Comparison of ENCODE assay signal across 16 cellular contexts in the genomic region with DNA sequence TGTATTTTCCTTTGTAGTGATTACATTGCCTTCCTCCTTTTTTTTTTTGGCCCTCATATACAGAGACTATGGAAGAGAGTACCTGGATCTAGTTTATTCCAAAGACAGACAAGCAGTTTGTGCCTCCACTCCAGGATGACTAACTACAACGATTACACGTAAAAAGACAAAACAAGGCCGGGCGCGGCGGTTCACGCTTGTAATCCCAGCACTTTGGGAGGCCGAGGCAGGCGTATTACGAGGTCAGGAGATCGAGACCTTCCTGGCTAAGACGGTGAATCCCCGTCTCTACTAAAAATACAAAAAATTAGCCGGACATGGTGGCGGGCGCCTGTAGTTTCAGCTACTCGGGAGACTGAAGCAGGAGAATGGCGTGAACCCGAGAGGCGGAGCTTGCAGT. TPM values are rescaled to one million over a fixed set of nuclear protein-coding genes. Genes with fewer than 3 reads are reported as not detected.
DNase-seq lines count a peak whose midpoint lies in the region; ATAC-seq, FAIRE-seq and TF ChIP-seq lines count a peak whose summit lies in the region.
"Had no signal": no experiment of that assay in that cellular context is flagged by ENCODE, and none has a peak within 500 bp of the region (broad histone marks: within the 10 kb centered on the region; RNA-seq: fewer than 3 reads in every experiment).

No MANE protein-coding gene starts in this region.

- H3K4ac ChIP-seq in H1 (replicated peaks; ENCODE audit: insufficient read length, low read depth, low read length): no peak overlapping the region

- no peak overlapping the region for H3K4me2 ChIP-seq in H1 (ENCODE audit: insufficient read depth in 1 of 2, low read depth in 2 of 2, low read length in 2 of 2)

- no peak overlapping the region for H2BK120ac ChIP-seq in H1 (replicated peaks; ENCODE audit: low read depth, low read length)

- H4K8ac ChIP-seq in H1 (ENCODE audit: extremely low read depth, insufficient read depth, low read length): 0 out of 2 replicates have a peak overlapping the region, but pooled peaks have one; percentile 37

- CTCF ChIA-PET in H1 (lab: Charles Lee; ENCODE audit: partially characterized antibody): interaction anchor here (0.7 to 6.0 kb wide), 6 partner anchors 11 to 81 kb away, joined by 3 to 28 read pairs (median 11); a partner anchor contains a TSS

- H2BK5ac ChIP-seq in H1 (ENCODE audit: low read depth, low read length): no peak overlapping the region

- H4K91ac ChIP-seq in H1 (replicated peaks; ENCODE audit: insufficient read length, low read length): no peak overlapping the region

- TF ChIP-seq EP300 in H1 (IDR thresholded peaks at IDR 0.05; ENCODE audit: borderline replicate concordance in 1 of 2, low read depth in 2 of 2, low read length in 2 of 2): no peak

- POLR2A ChIA-PET in H1 (lab: Charles Lee; ENCODE audit: partially characterized antibody): interaction anchor here (0.8 to 3.3 kb wide), 4 partner anchors 10 to 64 kb away, joined by 3 to 33 read pairs (median 12); a partner anchor contains a TSS

- H3K4me1 Mint-ChIP-seq in progenitor cell of endocrine pancreas (ENCODE audit: low read depth): peaks cover 16% of the 10 kb centered on the region

- peak; percentile 45 for DNase-seq in activated CD8-positive, alpha-beta memory T cell treated with anti-CD3 and anti-CD28 coated beads, Interleukin-2, amount 50 U/mL, for 48 hours
- DNase-seq in activated CD8-positive, alpha-beta memory T cell treated with anti-CD3 and anti-CD28 coated beads for 24 hours: no peak
- no peak for DNase-seq in NB4 (ENCODE audit: low read depth)
- no peak for DNase-seq in H1 (ENCODE audit: low read depth in 1 of 2, low spot score in 2 of 2)
- no peak for DNase-seq in progenitor cell of endocrine pancreas (ENCODE audit: low spot score, unreplicated experiment)
- DNase-seq in SIG-M5 treated with dmso at 0.1 percent for 504 hours (lab: John Stamatoyannopoulos, UW; ENCODE audit: unreplicated experiment): no peak
- DNase-seq in NCI-H510A (lab: John Stamatoyannopoulos, UW): no peak
- DNase-seq: COR-L47; effector CD4-positive, alpha-beta T cell; kidney glomerular epithelial cell; NCI-H1092; NCI-H2171; RPMI8226; stomach had no signal

- no peak overlapping the region for H2BK20ac ChIP-seq in H1 (ENCODE audit: low read length)

- H3K27me3 ChIP-seq in H1 (replicated peaks in 1 of 4; ENCODE audit: control insufficient read depth in 3 of 4, extremely low read depth in 1 of 4, insufficient read depth in 3 of 4, low read length in 3 of 4): no peaks in the 10 kb centered on the region
- H3K27me3 ChIP-seq: hepatocyte, stomach had no signal

- no peak overlapping the region for H3K27ac ChIP-seq in H1 (ENCODE audit: low read depth, low read length)
- H3K27ac ChIP-seq: hepatocyte had no signal

- TF ChIP-seq POLR2A in NB4 (IDR thresholded peaks at IDR 0.05; ENCODE audit: extremely low read depth, insufficient read length): no peak
- no peak for TF ChIP-seq POLR2A in H1 (IDR thresholded peaks at IDR 0.05; ENCODE audit: control extremely low read depth in 1 of 2, low read depth in 2 of 2, low read length in 2 of 2)

- no peak overlapping the region for H4K5ac ChIP-seq in H1 (ENCODE audit: insufficient read length, low read depth, low read length)

- H3K23me2 ChIP-seq in H1 (ENCODE audit: low read depth, low read length): peaks cover 5% of the 10 kb centered on the region

- no peak for TF ChIP-seq CTCF in NB4 (IDR thresholded peaks at IDR 0.05; ENCODE audit: low read depth, low read length)
- no peak for TF ChIP-seq CTCF in H1 (IDR thresholded peaks at IDR 0.05; ENCODE audit: control extremely low read depth in 1 of 3, insufficient read depth in 1 of 3, low read depth in 1 of 3, low read length in 3 of 3)
- TF ChIP-seq CTCF in progenitor cell of endocrine pancreas (IDR thresholded peaks at IDR 0.05; ENCODE audit: unreplicated experiment): no peak

- no peak overlapping the region for H2BK12ac ChIP-seq in H1 (ENCODE audit: low read depth, low read length)

- no peak for FAIRE-seq in H1 (lab: Jason Lieb, UNC)

- no peak overlapping the region for H3K23ac ChIP-seq in H1 (ENCODE audit: insufficient read length)

- 89% methylated on average over 7 of the region's 20 CpGs; no CpG with 5 or more reads in 1 of the 2 experiments for WGBS in H1 (ENCODE audit: extremely low coverage in 1 of 2, insufficient coverage in 1 of 2, insufficient read length in 1 of 2, insufficient replicate concordance in 2 of 2, low coverage in 1 of 2, low lambda C conversion rate in 2 of 2, missing lambda C conversion rate in 1 of 2), 2 experiments

- H3K9me3 Mint-ChIP-seq in progenitor cell of endocrine pancreas (ENCODE audit: low read depth): peaks cover under 1% of the 10 kb centered on the region

- H3K18ac ChIP-seq in H1 (ENCODE audit: extremely low read depth, low read length): no peak overlapping the region

- H3K4me1 ChIP-seq in H1 (replicated peaks in 1 of 4; ENCODE audit: control insufficient read depth in 3 of 4, insufficient read depth in 4 of 4, low read length in 3 of 4): peaks cover 0 to 2% (median 0%) of the 10 kb centered on the region in 4 experiments; a peak in 2 of 7 replicates

- no peak overlapping the region for H3K14ac ChIP-seq in H1 (ENCODE audit: insufficient read length)

- peak overlapping the region; percentile 93 for H3K4me3 Mint-ChIP-seq in progenitor cell of endocrine pancreas (ENCODE audit: low read depth)

- no peak overlapping the region for H2BK15ac ChIP-seq in H1 (ENCODE audit: low read length)

- TF ChIP-seq RAD21 in H1 (IDR thresholded peaks at IDR 0.05 in 1 of 2, conservative IDR thresholded peaks at IDR 0.05 in 1 of 2; ENCODE audit: low read depth in 2 of 2, low read length in 2 of 2): no peak

- peak overlapping the region; percentile 27 for H3K4me3 ChIP-seq in NB4 (ENCODE audit: low read depth, low read length)
- no peak overlapping the region for H3K4me3 ChIP-seq in H1 (ENCODE audit: extremely low read depth in 1 of 4, insufficient read depth in 2 of 4, low read depth in 3 of 4, low read length in 4 of 4)
- H3K4me3 ChIP-seq: hepatocyte, stomach had no signal

- no peak for ATAC-seq in GM18868 (IDR thresholded peaks at IDR 0.05; ENCODE audit: unreplicated experiment)

- peaks cover 4% of the 10 kb centered on the region for H3K36me3 Mint-ChIP-seq in progenitor cell of endocrine pancreas (ENCODE audit: insufficient read depth)

- H3K36me3 ChIP-seq in H1 (ENCODE audit: control insufficient read depth in 2 of 4, insufficient read depth in 4 of 4, low read length in 3 of 4): no peaks in the 10 kb centered on the region; a peak in 2 of 8 replicates
- H3K36me3 ChIP-seq: stomach had no signal

- H4K20me1 ChIP-seq in H1 (replicated peaks in 1 of 2; ENCODE audit: control insufficient read depth in 1 of 2, insufficient read depth in 2 of 2, low read length in 2 of 2): peaks cover 0 to 2% of the 10 kb centered on the region in 2 experiments

- H3K27me3 Mint-ChIP-seq in progenitor cell of endocrine pancreas: no peaks in the 10 kb centered on the region

- peaks cover 2% of the 10 kb centered on the region; the same call in 1 of the 2 replicates for H3K79me1 ChIP-seq in H1 (ENCODE audit: low read depth, low read length)

- H2AK5ac ChIP-seq in H1 (ENCODE audit: low read depth, low read length): no peak overlapping the region

- H3K9me3 ChIP-seq in H1 (ENCODE audit: insufficient read depth in 2 of 2, low read depth in 1 of 2, low read length in 1 of 2): no peaks in the 10 kb centered on the region
- H3K9me3 ChIP-seq: stomach had no signal

- H2AFZ ChIP-seq in H1 (ENCODE audit: low read length): no peak overlapping the region
- H2AFZ ChIP-seq: hepatocyte had no signal

- H3K56ac ChIP-seq in H1 (replicated peaks; ENCODE audit: insufficient read length, low read depth, low read length): no peak overlapping the region

- H3K27ac Mint-ChIP-seq in progenitor cell of endocrine pancreas: peak overlapping the region; percentile 65

- H3K9ac ChIP-seq in H1 (replicated peaks in 1 of 4; ENCODE audit: extremely low read depth in 1 of 4, low read depth in 3 of 4, low read length in 3 of 4): no peak overlapping the region

- peaks cover 10 to 64% of the 10 kb centered on the region in 2 experiments for H3K79me2 ChIP-seq in H1 (ENCODE audit: control insufficient read depth in 1 of 2, insufficient read depth in 2 of 2, low read length in 2 of 2)

TF ChIP-seq in H1, 55 proteins besides CTCF, POLR2A, EP300 and RAD21 (continues in another document):
- TF ChIP-seq NRF1 (IDR thresholded peaks at IDR 0.05; ENCODE audit: low read depth, low read length) (no peak), HDAC6 (IDR thresholded peaks at IDR 0.05; ENCODE audit: low read depth, low read length) (no peak), POLR2AphosphoS5 (IDR thresholded peaks at IDR 0.05; ENCODE audit: low read depth, low read length) (no peak), RXRA (IDR thresholded peaks at IDR 0.05; ENCODE audit: insufficient read depth, low read depth, low read length) (no peak)
- TF ChIP-seq, protein P1, sequence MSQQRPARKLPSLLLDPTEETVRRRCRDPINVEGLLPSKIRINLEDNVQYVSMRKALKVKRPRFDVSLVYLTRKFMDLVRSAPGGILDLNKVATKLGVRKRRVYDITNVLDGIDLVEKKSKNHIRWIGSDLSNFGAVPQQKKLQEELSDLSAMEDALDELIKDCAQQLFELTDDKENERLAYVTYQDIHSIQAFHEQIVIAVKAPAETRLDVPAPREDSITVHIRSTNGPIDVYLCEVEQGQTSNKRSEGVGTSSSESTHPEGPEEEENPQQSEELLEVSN (IDR thresholded peaks at IDR 0.05): no peak

RNA-seq across cellular contexts. Expression of a gene that starts 2.2 kb away (rescaled TPM):
- 58.5 and 69.2 TPM in 2 replicates for total RNA-seq in H1 (2021; fragmentation: NEBNext Ultra II Directional; extraction: Animal tissue kit (Norgen Biotek cat#: 25700))
- 75.8 and 119 TPM in 2 replicates for polyA plus RNA-seq in H1 (2011; rRNA removed)
- polyA plus RNA-seq in H1 (2011; cell fraction: cytosol; rRNA removed): 67.9 TPM
- polyA plus RNA-seq in H1 (2011; cell fraction: nucleus; rRNA removed): 66.1 TPM
- polyA plus RNA-seq in H1 (2012, experiment 1 of 2): 49.6 to 66.4 TPM (median 60.5 TPM) in 4 replicates
- polyA plus RNA-seq in H1 (2012, experiment 2 of 2): 37.1 TPM
- 49.5 TPM for polyA plus RNA-seq in H1 (2013, experiment 1 of 2)
- polyA plus RNA-seq in H1 (2013, experiment 2 of 2): 56.9 TPM
- 146 TPM in 2 replicates for polyA minus RNA-seq in H1 (2011; rRNA and poly(A)+ RNA removed)
- polyA minus RNA-seq in H1 (2011; cell fraction: cytosol; rRNA and poly(A)+ RNA removed): 36.5 TPM
- polyA minus RNA-seq in H1 (2011; cell fraction: nucleus; rRNA and poly(A)+ RNA removed): 80.0 TPM
- total RNA-seq in progenitor cell of endocrine pancreas: 66.5 and 69.1 TPM in 2 replicates

RNA-seq across cellular contexts. Expression of a gene that starts 52.9 kb away (rescaled TPM):
- total RNA-seq in H1 (2021; fragmentation: NEBNext Ultra II Directional; extraction: Animal tissue kit (Norgen Biotek cat#: 25700)): 38.5 and 40.1 TPM in 2 replicates
- polyA plus RNA-seq in H1 (2011; rRNA removed): 84.3 and 102 TPM in 2 replicates
- polyA plus RNA-seq in H1 (2011; cell fraction: cytosol; rRNA removed): 79.1 TPM
- 51.9 TPM for polyA plus RNA-seq in H1 (2011; cell fraction: nucleus; rRNA removed)
- polyA plus RNA-seq in H1 (2012, experiment 1 of 2): 47.2 to 55.2 TPM (median 54.2 TPM) in 4 replicates
- 82.9 TPM for polyA plus RNA-seq in H1 (2012, experiment 2 of 2)
- polyA plus RNA-seq in H1 (2013, experiment 1 of 2): 70.4 TPM
- 71.0 TPM for polyA plus RNA-seq in H1 (2013, experiment 2 of 2)
- polyA minus RNA-seq in H1 (2011; rRNA and poly(A)+ RNA removed): 22.0 and 26.2 TPM in 2 replicates
- 15.9 TPM for polyA minus RNA-seq in H1 (2011; cell fraction: cytosol; rRNA and poly(A)+ RNA removed)
- 20.6 TPM for polyA minus RNA-seq in H1 (2011; cell fraction: nucleus; rRNA and poly(A)+ RNA removed)
- 25.1 and 30.1 TPM in 2 replicates for total RNA-seq in progenitor cell of endocrine pancreas
